Comparison of ENCODE assay signal across 24 cellular contexts in the genomic region with DNA sequence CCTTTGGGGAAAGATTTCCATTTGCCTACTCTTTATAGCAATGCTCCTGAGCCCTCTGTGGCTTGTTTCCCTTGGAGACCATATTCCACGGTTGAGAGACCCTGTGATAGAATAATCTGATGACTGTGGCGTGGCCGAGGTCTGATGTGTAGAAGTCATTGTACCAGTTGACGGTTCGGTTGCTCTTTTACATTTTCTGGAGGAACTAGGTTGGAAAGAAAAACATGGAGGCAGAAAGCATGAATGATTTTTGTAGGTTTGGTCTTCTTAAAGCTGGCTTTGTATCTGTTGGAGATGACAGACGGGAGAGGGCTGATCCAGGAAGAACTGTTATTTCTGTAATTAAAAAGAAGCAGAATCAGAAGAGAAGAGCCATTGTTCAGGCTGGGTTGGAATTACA.
"Had no signal": no experiment of that assay in that cellular context is flagged by ENCODE, and none has a peak within 500 bp of the region (broad histone marks: within the 10 kb centered on the region; RNA-seq: fewer than 3 reads in every experiment).

No MANE protein-coding gene starts in this region.

- H3K4me3 ChIP-seq: sigmoid colon, smooth muscle cell, transverse colon had no signal

- H3K27me3 Mint-ChIP-seq: activated naive CD8-positive, alpha-beta T cell treated with anti-CD3 and anti-CD28 coated beads for 36 hours had no signal

- H3K4me1 ChIP-seq: sigmoid colon, transverse colon had no signal

- H3K4me2 ChIP-seq: smooth muscle cell had no signal

- H3K36me3 ChIP-seq: brain microvascular endothelial cell, sigmoid colon, transverse colon had no signal

- FAIRE-seq: endothelial cell of umbilical vein, frontal cortex, urothelium cell line had no signal

- H3K36me3 Mint-ChIP-seq: activated naive CD8-positive, alpha-beta T cell treated with anti-CD3 and anti-CD28 coated beads for 36 hours; natural killer cell treated with Interleukin-12 subunit alpha and Interleukin-12 subunit beta and Interleukin-15 and Interleukin-18, amount 100 ng/mL, for 72 hours; stimulated activated memory B cell treated with anti-CD40 and anti-IgM and Interleukin-4, amounts not matched to agents 10 μg/mL and 1 μg/mL and 100 μg/mL, for 72 hours had no signal

- H3K4me3 Mint-ChIP-seq: activated naive CD8-positive, alpha-beta T cell treated with anti-CD3 and anti-CD28 coated beads for 36 hours; natural killer cell treated with Interleukin-12 subunit alpha and Interleukin-12 subunit beta and Interleukin-15 and Interleukin-18, amount 100 ng/mL, for 72 hours; stimulated activated memory B cell treated with anti-CD40 and anti-IgM and Interleukin-4, amounts not matched to agents 10 μg/mL and 1 μg/mL and 100 μg/mL, for 72 hours; WTC11 had no signal

- H3K27ac Mint-ChIP-seq: activated naive CD8-positive, alpha-beta T cell treated with anti-CD3 and anti-CD28 coated beads for 36 hours; natural killer cell treated with Interleukin-12 subunit alpha and Interleukin-12 subunit beta and Interleukin-15 and Interleukin-18, amount 100 ng/mL, for 72 hours; stimulated activated memory B cell treated with anti-CD40 and anti-IgM and Interleukin-4, amounts not matched to agents 10 μg/mL and 1 μg/mL and 100 μg/mL, for 72 hours; WTC11 had no signal

- H3K4me1 Mint-ChIP-seq: activated naive CD8-positive, alpha-beta T cell treated with anti-CD3 and anti-CD28 coated beads for 36 hours; stimulated activated memory B cell treated with anti-CD40 and anti-IgM and Interleukin-4, amounts not matched to agents 10 μg/mL and 1 μg/mL and 100 μg/mL, for 72 hours had no signal

- H3K27me3 ChIP-seq: brain microvascular endothelial cell, sigmoid colon, transverse colon had no signal

- ATAC-seq: esophagus mucosa; natural killer cell treated with Interleukin-12 subunit alpha and Interleukin-12 subunit beta and Interleukin-15 and Interleukin-18, amount 100 ng/mL, for 72 hours; stimulated activated memory B cell treated with anti-CD40 and anti-IgM and Interleukin-4, amounts not matched to agents 10 μg/mL and 1 μg/mL and 100 μg/mL, for 72 hours; WTC11 had no signal

- DNase-seq: activated CD4-positive, alpha-beta T cell treated with anti-CD3 and anti-CD28 coated beads, Interleukin-2, amount 50 U/mL, for 4 hours; activated CD8-positive, alpha-beta memory T cell treated with anti-CD3 and anti-CD28 coated beads, Interleukin-2, amount 50 U/mL, for 48 hours; activated naive CD4-positive, alpha-beta T cell treated with Interleukin-2 at 50 U/mL for 16 hours; activated naive CD8-positive, alpha-beta T cell treated with anti-CD3 and anti-CD28 coated beads for 36 hours; activated T-cell treated with anti-CD3 and anti-CD28 coated beads, Interleukin-2, amount 50 U/mL, for 48 hours; amygdala; brain microvascular endothelial cell; caudate nucleus; dermis blood vessel endothelial cell; effector memory CD4-positive, alpha-beta T cell; hippocampal formation; posterior cingulate gyrus; sigmoid colon; stimulated activated CD4-positive, alpha-beta T cell treated with anti-CD3 and anti-CD28 coated beads, Interleukin-15, amount 100 ng/mL, for 24 hours; T1000; transverse colon had no signal

- H3K27ac ChIP-seq: brain microvascular endothelial cell, sigmoid colon, transverse colon had no signal
